In genomic region chr12:49945394-49946080, GRCh38 we compare ENCODE assay signal across 1 cellular context.
TF ChIP-seq lines count a peak whose summit lies in the region.

No MANE protein-coding gene starts in this region.

TF ChIP-seq in HEK293, 187 proteins besides CTCF, POLR2A, EP300 and RAD21 (continued from another document and continues in another):
- TF ChIP-seq ZNF280D (tag by site-specific recombination; IDR thresholded peaks at IDR 0.05) (no peak), ZNF501 (tag by site-specific recombination; IDR thresholded peaks at IDR 0.05) (peak; percentile 82; the same call in 1 of the 2 replicates), ZNF514 (tag by site-specific recombination; IDR thresholded peaks at IDR 0.05) (no peak), ZNF221 (tag by site-specific recombination; IDR thresholded peaks at IDR 0.05; ENCODE audit: borderline replicate concordance) (no peak), GLIS1 (tag by site-specific recombination; IDR thresholded peaks at IDR 0.05) (no peak), FEZF1 (tag by site-specific recombination; IDR thresholded peaks at IDR 0.05) (no peak), ZNF223 (tag by site-specific recombination; IDR thresholded peaks at IDR 0.05) (no peak), ZNF19 (tag by site-specific recombination; IDR thresholded peaks at IDR 0.05; ENCODE audit: low read depth) (no peak), ZNF544 (tag by site-specific recombination; IDR thresholded peaks at IDR 0.05) (no peak), GLI2 (tag by site-specific recombination; IDR thresholded peaks at IDR 0.05; ENCODE audit: borderline replicate concordance, low read depth) (no peak), ZNF843 (tag by site-specific recombination; IDR thresholded peaks at IDR 0.05) (no peak), ZNF366 (tag by site-specific recombination; conservative IDR thresholded peaks at IDR 0.05) (no peak; the same call in 1 of the 2 replicates), KLF9 (tag by site-specific recombination; IDR thresholded peaks at IDR 0.05; ENCODE audit: low read depth) (no peak), IKZF3 (tag by site-specific recombination; IDR thresholded peaks at IDR 0.05) (no peak), ELK4 (IDR thresholded peaks at IDR 0.05; ENCODE audit: borderline replicate concordance, low read depth, low read length) (no peak), ZFP69B (tag by site-specific recombination; IDR thresholded peaks at IDR 0.05) (peak; percentile 47; the same call in 1 of the 2 replicates), ZSCAN16 (tag by site-specific recombination; IDR thresholded peaks at IDR 0.05) (no peak), ZNF121 (tag by site-specific recombination; IDR thresholded peaks at IDR 0.05) (no peak), ZNF560 (tag by site-specific recombination; IDR thresholded peaks at IDR 0.05; ENCODE audit: borderline replicate concordance) (no peak), ZNF133 (tag by site-specific recombination; IDR thresholded peaks at IDR 0.05) (no peak), BCL6B (tag by site-specific recombination; IDR thresholded peaks at IDR 0.05) (no peak), ZNF776 (tag by site-specific recombination; IDR thresholded peaks at IDR 0.05; ENCODE audit: borderline replicate concordance) (no peak), SP7 (tag by site-specific recombination; IDR thresholded peaks at IDR 0.05) (peak; percentile 75), ZNF692 (tag by site-specific recombination; IDR thresholded peaks at IDR 0.05) (peak; percentile 64), PRDM2 (tag by site-specific recombination; IDR thresholded peaks at IDR 0.05; ENCODE audit: borderline replicate concordance) (no peak), ZNF23 (tag by site-specific recombination; IDR thresholded peaks at IDR 0.05; ENCODE audit: borderline replicate concordance) (no peak), ZNF488 (tag by site-specific recombination; IDR thresholded peaks at IDR 0.05) (no peak), ZNF529 (tag by site-specific recombination; IDR thresholded peaks at IDR 0.05; ENCODE audit: insufficient replicate concordance) (no peak), GLIS2 (tag by site-specific recombination; IDR thresholded peaks at IDR 0.05) (no peak), SP3 (tag by site-specific recombination; IDR thresholded peaks at IDR 0.05) (peak; percentile 32; the same call in 1 of the 2 replicates), ZNF571 (tag by site-specific recombination; IDR thresholded peaks at IDR 0.05) (no peak), ZNF148 (tag by site-specific recombination; IDR thresholded peaks at IDR 0.05; ENCODE audit: borderline replicate concordance) (no peak), ZSCAN4 (tag by site-specific recombination; IDR thresholded peaks at IDR 0.05) (no peak), ZNF76 (tag by site-specific recombination; IDR thresholded peaks at IDR 0.05; ENCODE audit: borderline replicate concordance, low read depth) (peak; percentile 72), INSM2 (tag by site-specific recombination; IDR thresholded peaks at IDR 0.05) (no peak), ZNF292 (tag by site-specific recombination; IDR thresholded peaks at IDR 0.05; ENCODE audit: borderline replicate concordance, low read depth) (no peak), ZNF658 (tag by site-specific recombination; IDR thresholded peaks at IDR 0.05) (no peak), ZBTB7A (tag by site-specific recombination; IDR thresholded peaks at IDR 0.05; ENCODE audit: low read depth) (no peak), ZNF174 (tag by site-specific recombination; IDR thresholded peaks at IDR 0.05) (no peak), ZNF521 (tag by site-specific recombination; IDR thresholded peaks at IDR 0.05) (no peak), ZNF837 (tag by site-specific recombination; IDR thresholded peaks at IDR 0.05) (no peak), ZNF426 (tag by site-specific recombination; IDR thresholded peaks at IDR 0.05) (no peak), PRDM1 (tag by site-specific recombination; IDR thresholded peaks at IDR 0.05) (peak; percentile 85), ZNF202 (tag by site-specific recombination; IDR thresholded peaks at IDR 0.05; ENCODE audit: borderline replicate concordance) (no peak)
